In the genomic region with DNA sequence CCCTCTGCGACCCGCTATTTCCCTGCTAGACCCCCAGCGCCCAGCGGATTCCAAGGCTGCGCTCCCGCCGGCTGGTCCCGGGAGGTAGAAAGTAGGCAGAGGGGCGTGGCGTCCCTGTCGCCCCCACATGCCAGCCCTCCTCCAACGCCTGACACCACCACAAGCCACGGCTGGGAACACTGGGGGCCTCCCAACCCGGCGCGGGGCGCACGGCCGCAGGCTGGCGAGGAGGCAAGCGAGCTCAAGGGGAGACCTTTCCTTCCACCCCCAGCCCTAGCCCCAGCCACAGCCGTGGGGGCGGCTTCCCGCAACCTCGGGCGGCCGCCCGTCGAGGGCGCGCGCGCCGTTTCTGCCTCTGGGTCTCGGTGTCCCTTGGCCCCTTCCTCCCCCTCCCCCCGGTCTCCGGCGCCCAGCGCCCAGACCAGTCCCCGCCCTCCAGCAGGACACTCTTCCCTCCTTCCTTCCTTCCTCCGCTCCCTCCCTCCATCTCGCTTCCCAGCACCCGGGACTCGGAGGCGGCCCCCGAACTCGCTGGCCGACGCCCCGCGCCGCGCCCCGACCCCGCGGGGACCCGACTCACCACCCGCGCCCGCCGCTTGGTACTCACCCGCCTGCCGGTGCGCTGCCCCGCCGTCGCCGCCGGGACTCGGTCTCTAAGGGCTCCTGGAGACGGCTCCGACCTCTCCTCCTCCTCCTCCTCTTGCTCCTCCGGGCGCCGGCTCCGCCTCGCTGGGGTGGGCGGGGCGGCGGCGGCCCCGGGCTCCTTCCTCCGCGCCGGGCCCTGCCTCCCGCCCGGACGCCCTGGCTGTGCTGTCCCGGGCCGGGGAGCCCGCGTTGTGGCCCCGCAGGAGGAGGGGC, we compare ENCODE assay signal across 8 cellular contexts. TPM values are rescaled to one million over a fixed set of nuclear protein-coding genes. Genes with fewer than 3 reads are reported as not detected.
DNase-seq lines count a peak whose midpoint lies in the region; ATAC-seq, FAIRE-seq and TF ChIP-seq lines count a peak whose summit lies in the region.

A gene (minus strand): TSS at position 731 of the 858 bp plus-strand sequence. CDS start 125,781 bp downstream, outside the sequence.

- H3K9ac ChIP-seq in PC-3 (ENCODE audit: low read length) (peak within 1 kb of the TSS; percentile 86), GM12878 (ENCODE audit: control insufficient read depth, insufficient read depth, low read length) (no peak within 1 kb of the TSS)

- no peaks in the 10 kb centered on the region for H3K9me3 ChIP-seq in PC-3 (ENCODE audit: low read length)
- H3K9me3 ChIP-seq in GM12878 (replicated peaks; ENCODE audit: control insufficient read depth, insufficient read depth, low read length) = no peaks in the 10 kb centered on the region
- no peaks in the 10 kb centered on the region for H3K9me3 ChIP-seq in hepatocyte (ENCODE audit: low read depth)
- H3K9me3 ChIP-seq in psoas muscle = no peaks in the 10 kb centered on the region

- TF ChIP-seq EP300 in GM12878 (IDR thresholded peaks at IDR 0.05; ENCODE audit: borderline replicate concordance in 1 of 2, control insufficient read depth in 1 of 2, low read depth in 2 of 2, low read length in 2 of 2) = no peak

- TF ChIP-seq POLR2A in GM12878 (IDR thresholded peaks at IDR 0.05; ENCODE audit: low read depth, low read length) = no peak

- H3K27ac ChIP-seq in PC-3 (ENCODE audit: low read length) = peak within 1 kb of the TSS; percentile 81
- no peak within 1 kb of the TSS for H3K27ac ChIP-seq in GM12878 (ENCODE audit: control insufficient read depth, insufficient read depth)
- H3K27ac ChIP-seq in hepatocyte = peak within 1 kb of the TSS; percentile 94
- peak within 1 kb of the TSS; percentile 85 for H3K27ac ChIP-seq in psoas muscle

- TF ChIP-seq CTCF in PC-3 (conservative IDR thresholded peaks at IDR 0.05; ENCODE audit: low read depth, low read length) = no peak
- no peak for TF ChIP-seq CTCF in GM12878 (IDR thresholded peaks at IDR 0.05 in 2 of 3, conservative IDR thresholded peaks at IDR 0.05 in 1 of 3; ENCODE audit: control insufficient read depth in 2 of 3, extremely low read depth in 1 of 3, insufficient read depth in 1 of 3, low read depth in 3 of 3, low read length in 3 of 3)
- no peak for TF ChIP-seq CTCF in hepatocyte (IDR thresholded peaks at IDR 0.05; ENCODE audit: poor library complexity)
- no peak for TF ChIP-seq CTCF in psoas muscle (IDR thresholded peaks at IDR 0.05)

- H3K4me3 ChIP-seq in PC-3 (ENCODE audit: low read length) (peak within 1 kb of the TSS; percentile 84), GM12878 (no peak within 1 kb of the TSS), hepatocyte (peak within 1 kb of the TSS; percentile 82), psoas muscle (peak within 1 kb of the TSS; percentile 91)

- intact Hi-C loops in PC-3 (cut with micrococcal nuclease) = loop anchor here (1.0 to 5.0 kb wide), 7 partner anchors 17 to 549 kb away; no protein-coding TSS in a partner anchor
- intact Hi-C loops in GM12878 (cut with micrococcal nuclease; ENCODE audit: unreplicated experiment) = loop anchor here (5.0 kb wide), 1 partner anchor 61 kb away; no protein-coding TSS in a partner anchor
- intact Hi-C loops in psoas muscle (cut with DNase I) = loop anchor here (5.0 to 10.0 kb wide), 5 partner anchors 66 to 402 kb away; a partner anchor contains a TSS

- WGBS in GM12878 (ENCODE audit: insufficient coverage, insufficient replicate concordance, low lambda C conversion rate, missing lambda C conversion rate) = 7% methylated on average over 38 of the region's 93 CpGs
- under 1% methylated on average over 53 of the region's 93 CpGs for WGBS in hepatocyte (ENCODE audit: low lambda C conversion rate, missing lambda C conversion rate)
- WGBS in psoas muscle, 3 donors = 1% methylated on average over 49 to 93 of the region's 93 CpGs

- H3K4me1 ChIP-seq in PC-3 (ENCODE audit: insufficient read depth, low read length) = peaks cover 21% of the 10 kb centered on the region
- H3K4me1 ChIP-seq in GM12878 (ENCODE audit: control insufficient read depth, insufficient read depth, low read length) = no peaks in the 10 kb centered on the region
- H3K4me1 ChIP-seq in hepatocyte (ENCODE audit: insufficient read depth) = peaks cover 23% of the 10 kb centered on the region
- H3K4me1 ChIP-seq in psoas muscle = peaks cover 18% of the 10 kb centered on the region

- SMC1A ChIA-PET in GM12878 (lab: Charles Lee; ENCODE audit: uncharacterized antibody, unreplicated experiment) = interaction anchor here (1.8 to 47.8 kb wide), 7 partner anchors 13 to 72 kb away, joined by 6 to 1058 read pairs (median 45); no protein-coding TSS in a partner anchor

- H3K27me3 ChIP-seq in PC-3 (ENCODE audit: low read length) (no peaks in the 10 kb centered on the region), GM12878 (replicated peaks in 1 of 2; ENCODE audit: control insufficient read depth in 2 of 2, insufficient read depth in 2 of 2, low read length in 1 of 2) (peaks cover 6 to 11% of the 10 kb centered on the region in 2 experiments; a peak in 3 of 4 replicates), hepatocyte (no peaks in the 10 kb centered on the region), psoas muscle (ENCODE audit: insufficient read depth in 3 of 3, low read length in 2 of 3) (no peaks in the 10 kb centered on the region)

- H3K9me2 ChIP-seq in PC-3 (replicated peaks; ENCODE audit: low read length) (no peaks in the 10 kb centered on the region), hepatocyte (replicated peaks; ENCODE audit: insufficient read depth) (no peaks in the 10 kb centered on the region)

- H3K4me2 ChIP-seq in PC-3 (ENCODE audit: low read length) (peak within 1 kb of the TSS; percentile 93), GM12878 (ENCODE audit: control insufficient read depth, insufficient read depth) (peak within 1 kb of the TSS; percentile 8; the same call in 1 of the 2 replicates), hepatocyte (peak within 1 kb of the TSS; percentile 84)

- POLR2A ChIA-PET in PC-3 (lab: Charles Lee; ENCODE audit: unreplicated experiment) (no interaction called here), GM12878 (lab: Charles Lee) (interaction anchor here (0.6 to 10.8 kb wide), 6 partner anchors 13 to 66 kb away, joined by 3 to 155 read pairs (median 14); no protein-coding TSS in a partner anchor)

- H2AFZ ChIP-seq in PC-3 (ENCODE audit: low read length) (peak within 1 kb of the TSS; percentile 88), GM12878 (ENCODE audit: control insufficient read depth, low read depth, low read length) (no peak within 1 kb of the TSS), hepatocyte (peak within 1 kb of the TSS; percentile 68)

- DNase-seq in DMS114 treated with DMSO at 0.1 percent for 48 hours (lab: John Stamatoyannopoulos, UW; ENCODE audit: unreplicated experiment) (peak; percentile 48), H4 (ENCODE audit: low spot score) (peak; percentile 82), PC-3 (peak; percentile 79), GM12878 (ENCODE audit: low read depth, low spot score) (no peak), hepatocyte (ENCODE audit: low spot score) (peak; percentile 87), psoas muscle (peak; percentile 74 to 84), SIG-M5 (lab: John Stamatoyannopoulos, UW) (no peak)

- no peak for TF ChIP-seq RAD21 in GM12878 (IDR thresholded peaks at IDR 0.05; ENCODE audit: insufficient read depth, low read depth, low read length)

- no peaks in the 10 kb centered on the region for H4K20me1 ChIP-seq in PC-3 (ENCODE audit: low read length)
- H4K20me1 ChIP-seq in GM12878 (ENCODE audit: control insufficient read depth, insufficient read depth) = no peaks in the 10 kb centered on the region
- no peaks in the 10 kb centered on the region for H4K20me1 ChIP-seq in hepatocyte (ENCODE audit: insufficient read depth, poor library complexity, severe bottlenecking)

- ATAC-seq in PC-3 (peak; percentile 72), GM12878 (peak; percentile 78), psoas muscle (peak; percentile 79 to 82 (median 82)), HG02938 (IDR thresholded peaks at IDR 0.05; ENCODE audit: unreplicated experiment) (no peak)

- peaks cover 49% of the 10 kb centered on the region for H3K79me2 ChIP-seq in PC-3 (ENCODE audit: low read length)
- H3K79me2 ChIP-seq in GM12878 (ENCODE audit: control insufficient read depth, insufficient read depth, low read length) = no peaks in the 10 kb centered on the region
- peaks cover 36% of the 10 kb centered on the region for H3K79me2 ChIP-seq in hepatocyte

- no TSS peak for BruUV-seq in PC-3 (replicated peaks; lab: Mats Ljungman, UMichigan)
- no TSS peak for BruUV-seq in GM12878 (replicated peaks; lab: Mats Ljungman, UMichigan)

- H3K36me3 ChIP-seq in PC-3 (ENCODE audit: low read depth, low read length) = peaks cover 4% of the 10 kb centered on the region; the same call in 1 of the 2 replicates
- no peaks in the 10 kb centered on the region for H3K36me3 ChIP-seq in GM12878 (ENCODE audit: control insufficient read depth in 2 of 2, insufficient read depth in 2 of 2, low read length in 1 of 2)
- H3K36me3 ChIP-seq in hepatocyte (replicated peaks; ENCODE audit: insufficient read depth, low read depth) = no peaks in the 10 kb centered on the region
- H3K36me3 ChIP-seq in psoas muscle (ENCODE audit: insufficient read depth in 1 of 2, low read depth in 1 of 2) = no peaks in the 10 kb centered on the region

- CTCF ChIA-PET in PC-3 (lab: Charles Lee) = no interaction called here
- CTCF ChIA-PET in GM12878 (lab: Yijun Ruan, JAX) = interaction anchor here (2.5 to 16.7 kb wide), 4 partner anchors 12 to 73 kb away, joined by 11 to 298 read pairs (median 23); no protein-coding TSS in a partner anchor

- no peak for FAIRE-seq in GM12878 (lab: Jason Lieb, UNC)

- in situ Hi-C loops in GM12878 (cut with MboI) = no loop called here

- no peaks in the 10 kb centered on the region for H3F3A ChIP-seq in PC-3 (ENCODE audit: low read length, unreplicated experiment)

- RAD21 ChIA-PET in GM12878 (lab: Charles Lee; ENCODE audit: unreplicated experiment) = interaction anchor here (1.3 to 15.4 kb wide), 7 partner anchors 13 to 148 kb away, joined by 3 to 320 read pairs (median 21); a partner anchor contains a TSS

RNA-seq across cellular contexts. Expression of the gene that starts here (rescaled TPM):
- 136 and 167 TPM in 2 replicates for total RNA-seq in H4 (2014; rRNA removed; shearing (Covaris generic))
- total RNA-seq in PC-3 (2014; rRNA removed) = 54.1 and 66.1 TPM in 2 replicates
- total RNA-seq in GM12878 (2013; cell fraction: nucleolus; rRNA removed) = 4.2 and 4.4 TPM in 2 replicates
- 0.27 and 0.28 TPM in 2 replicates for total RNA-seq in GM12878 (2014; rRNA removed)
- 0.31 and 0.32 TPM in 2 replicates for total RNA-seq in GM12878 (2014; rRNA removed; fragmentation: Illumina TruSeq; extraction: Trizol)
- 0.38 and 0.43 TPM in 2 replicates for total RNA-seq in GM12878 (2021)
- polyA plus RNA-seq in GM12878 (2011; ENCODE audit: low read depth) = 0.09 TPM
- 32.8 and 48.5 TPM in 2 replicates for polyA plus RNA-seq in GM12878 (2011; rRNA removed)
- 10.5 and 14.8 TPM in 2 replicates for polyA plus RNA-seq in GM12878 (2011; cell fraction: cytosol; rRNA removed)
- 12.2 and 16.1 TPM in 2 replicates for polyA plus RNA-seq in GM12878 (2011; cell fraction: nucleus; rRNA removed)
- polyA plus RNA-seq in GM12878 (2012) = 0.15 and 0.20 TPM in 2 replicates
- polyA plus RNA-seq in GM12878 (2014; fragmentation: Illumina TruSeq; extraction: Trizol) = 0.51 and 0.55 TPM in 2 replicates
- polyA plus RNA-seq in GM12878 (2014; fragmentation: Nextera tagmentation; extraction: Ambion mirVana) = under 1 TPM; 0.22 to 0.27 TPM
- 0.25 and 0.27 TPM in 2 replicates for polyA plus RNA-seq in GM12878 (2014; rRNA removed)
- under 1 TPM; 0.50 to 0.79 TPM for polyA plus RNA-seq in GM12878 (2016; fragmentation: Nextera tagmentation; extraction: Ambion mirVana)
- polyA minus RNA-seq in GM12878 (2011; rRNA and poly(A)+ RNA removed) = 20.8 and 23.3 TPM in 2 replicates
- polyA minus RNA-seq in GM12878 (2011; cell fraction: cytosol; rRNA and poly(A)+ RNA removed) = 7.5 and 7.6 TPM in 2 replicates
- polyA minus RNA-seq in GM12878 (2011; cell fraction: nucleus; rRNA and poly(A)+ RNA removed) = 16.4 and 27.7 TPM in 2 replicates
- total RNA-seq in hepatocyte = 97.0 and 108 TPM in 2 replicates
- polyA plus RNA-seq in hepatocyte = 49.6 and 51.9 TPM in 2 replicates
- total RNA-seq in psoas muscle = 10 to 100 TPM; 18.6 to 25.1 (median 20.3) TPM
- polyA plus RNA-seq in psoas muscle = 10 to 100 TPM in 1 of 3 donors, 1 to 10 TPM in 2; 8.9 to 15.2 (median 9.0) TPM

Comparison
In these comparisons a context has a peak if more than half of its experiments do, and no peak if none do; other contexts are left out.
1. DNase-seq: peak in DMS114 treated with DMSO at 0.1 percent for 48 hours (single experiment), H4 (single experiment), PC-3 (single experiment), hepatocyte (single experiment) and psoas muscle (2 of 2); none in GM12878 (single experiment) and SIG-M5 (single experiment).
2. H3K4me2 ChIP-seq: peak in every context shown above with its lines; median percentile 93 in PC-3; 84 in hepatocyte; 8 in GM12878.